ENCODE assay signal across 8 cellular contexts in genomic region chr19:13794752-13795589, GRCh38. TPM values are rescaled to one million over a fixed set of nuclear protein-coding genes. Genes with fewer than 3 reads are reported as not detected.
A peak's percentile ranks its signal among the peaks of the same experiment; 100 is the strongest.
DNase-seq lines count a peak whose midpoint lies in the region; ATAC-seq, FAIRE-seq and TF ChIP-seq lines count a peak whose summit lies in the region.

TSS of gene ZSWIM4 (plus strand) at chr19:13795443. CDS start at chr19:13795649, 206 bp downstream.

- peak; percentile 79 for ATAC-seq in HG03064 (IDR thresholded peaks at IDR 0.05; ENCODE audit: low read depth, unreplicated experiment)

- TF ChIP-seq CTCF in brain (conservative IDR thresholded peaks at IDR 0.05) (no peak), sigmoid colon (IDR thresholded peaks at IDR 0.05) (no peak)

- H3K27me3 Mint-ChIP-seq in brain = peaks cover 14% of the 10 kb centered on the region

- DNase-seq in 8988T (peak; percentile 68), NCI-H2107 (lab: John Stamatoyannopoulos, UW) (peak; percentile 97), iPS DF 4.7 (ENCODE audit: extremely low read depth, low spot score) (peak; percentile 99), sigmoid colon (peak; percentile 100)

- peaks cover 5% of the 10 kb centered on the region for H3K36me3 Mint-ChIP-seq in brain

- H3K9me3 Mint-ChIP-seq in brain = no peaks in the 10 kb centered on the region

- intact Hi-C loops in sigmoid colon (cut with DNase I) = loop anchor here (1.0 to 10.0 kb wide), 6 partner anchors 42 to 290 kb away; partner anchors contain the start of genes C19orf67, DCAF15 and RFX1

- H3K27ac Mint-ChIP-seq in brain = peak within 1 kb of the TSS; percentile 93 to 98 (median 96)

- H3K27ac ChIP-seq in sigmoid colon = peak within 1 kb of the TSS; percentile 93 to 97 (median 94)

- 0 to 1% methylated on average over 71 of the region's 71 CpGs for WGBS in sigmoid colon, 2 donors

- peak; percentile 68 for FAIRE-seq in TTC549 (lab: Jason Lieb, UNC)

- no peaks in the 10 kb centered on the region for H3K27me3 ChIP-seq in sigmoid colon

- TF ChIP-seq POLR2A in GM18526 (IDR thresholded peaks at IDR 0.05; ENCODE audit: extremely low read depth, insufficient read length) (peak; percentile 32), sigmoid colon (IDR thresholded peaks at IDR 0.05) (peak; percentile 12 to 37)

- no peak for TF ChIP-seq EP300 in sigmoid colon (IDR thresholded peaks at IDR 0.05)

- peaks cover 40% of the 10 kb centered on the region for H3K4me1 Mint-ChIP-seq in brain

- no peaks in the 10 kb centered on the region for H3K36me3 ChIP-seq in sigmoid colon

- peaks cover 0 to 36% (median 33%) of the 10 kb centered on the region in 4 donors for H3K4me1 ChIP-seq in sigmoid colon

- H3K4me3 ChIP-seq in sigmoid colon = peak within 1 kb of the TSS; percentile 61 to 96 (median 70)

- peak within 1 kb of the TSS; percentile 94 to 100 (median 98) for H3K4me3 Mint-ChIP-seq in brain

- H3K9me3 ChIP-seq in sigmoid colon = no peaks in the 10 kb centered on the region

RNA-seq across cellular contexts. Expression of gene ZSWIM4, which starts in this region (rescaled TPM):
- 19.4 TPM for polyA plus RNA-seq in brain (ENCODE audit: insufficient read depth, low read depth, low replicate concordance)
- total RNA-seq in sigmoid colon = 1 to 10 TPM; 2.3 to 4.4 (median 3.3) TPM
- 1 to 10 TPM in 2 of 3 donors, under 1 TPM in 1; 0.60 to 3.3 (median 1.4) TPM for polyA plus RNA-seq in sigmoid colon

Comparison
In these comparisons a context has a peak if more than half of its experiments do, and no peak if none do; other contexts are left out.
1. Peak in every context shown above with its lines: DNase-seq, ATAC-seq, H3K4me3 ChIP-seq and H3K27ac ChIP-seq.